ENCODE assay signal across 1 cellular context in genomic region chr12:92136883-92137582, GRCh38.
TF ChIP-seq lines count a peak whose summit lies in the region.

No MANE protein-coding gene starts in this region.

TF ChIP-seq in GM12878, 131 proteins besides CTCF, POLR2A, EP300 and RAD21 (continued from another document and continues in another):
- no peak for TF ChIP-seq ELK1 (IDR thresholded peaks at IDR 0.05; ENCODE audit: low read depth, low read length)
- TF ChIP-seq MYC (IDR thresholded peaks at IDR 0.05; ENCODE audit: insufficient read depth, insufficient read length, insufficient replicate concordance, low read length, severe bottlenecking), result no peak
- no peak for TF ChIP-seq LARP7 (IDR thresholded peaks at IDR 0.05)
- no peak for TF ChIP-seq PML (IDR thresholded peaks at IDR 0.05; ENCODE audit: low read length)
- TF ChIP-seq SUZ12 (IDR thresholded peaks at IDR 0.05; ENCODE audit: unreplicated experiment), result no peak
- TF ChIP-seq ZSCAN29 (IDR thresholded peaks at IDR 0.05), result no peak
- no peak for TF ChIP-seq CBFB (IDR thresholded peaks at IDR 0.05; ENCODE audit: low read depth)
- TF ChIP-seq TAF1 (IDR thresholded peaks at IDR 0.05; ENCODE audit: borderline replicate concordance, low read depth, low read length), result no peak
- 0 out of 2 replicates have a peak, but pooled peaks have one; percentile 2 for TF ChIP-seq MLLT1 (IDR thresholded peaks at IDR 0.05)
- TF ChIP-seq NFXL1 (IDR thresholded peaks at IDR 0.05; ENCODE audit: borderline replicate concordance), result no peak
- no peak for TF ChIP-seq YBX1 (IDR thresholded peaks at IDR 0.05)
- no peak for TF ChIP-seq PBX3 (IDR thresholded peaks at IDR 0.05; ENCODE audit: insufficient replicate concordance, low read depth, low read length)
- no peak for TF ChIP-seq SUPT20H (IDR thresholded peaks at IDR 0.05; ENCODE audit: borderline replicate concordance, control insufficient read depth, low read depth, low read length)
- TF ChIP-seq IRF4 (IDR thresholded peaks at IDR 0.05; ENCODE audit: low read depth, low read length), result no peak
- no peak for TF ChIP-seq DPF2 (IDR thresholded peaks at IDR 0.05)
- TF ChIP-seq CBX3 (IDR thresholded peaks at IDR 0.05; ENCODE audit: borderline replicate concordance, low read depth), result no peak
- no peak for TF ChIP-seq IKZF2 (IDR thresholded peaks at IDR 0.05)
- TF ChIP-seq NBN (IDR thresholded peaks at IDR 0.05), result no peak
- TF ChIP-seq FOS (IDR thresholded peaks at IDR 0.05; ENCODE audit: borderline replicate concordance, extremely low read depth, insufficient read length), result no peak
- TF ChIP-seq ZNF217 (IDR thresholded peaks at IDR 0.05), result no peak
- no peak for TF ChIP-seq SMC3 (IDR thresholded peaks at IDR 0.05; ENCODE audit: borderline replicate concordance, low read length)
- peak; percentile 78 for TF ChIP-seq BCL3 (IDR thresholded peaks at IDR 0.05; ENCODE audit: borderline replicate concordance, insufficient read depth, low read depth, low read length, poor library complexity, severe bottlenecking)
- TF ChIP-seq SREBF1 (IDR thresholded peaks at IDR 0.05; ENCODE audit: low read length), result no peak
- TF ChIP-seq NFIC (IDR thresholded peaks at IDR 0.05; ENCODE audit: low read depth, low read length), result no peak
- no peak for TF ChIP-seq ZNF384 (IDR thresholded peaks at IDR 0.05; ENCODE audit: borderline replicate concordance, low read depth, low read length)
- TF ChIP-seq ETV6 (conservative IDR thresholded peaks at IDR 0.05 in 1 of 2, IDR thresholded peaks at IDR 0.05 in 1 of 2; ENCODE audit: borderline replicate concordance in 1 of 2, low read depth in 1 of 2), result 0 out of 4 replicates have a peak, but pooled peaks of 1 of the 2 experiments have one; percentile 13
- no peak for TF ChIP-seq KLF5 (IDR thresholded peaks at IDR 0.05; ENCODE audit: partially characterized antibody)
- TF ChIP-seq STAT3 (IDR thresholded peaks at IDR 0.05; ENCODE audit: low read depth, low read length), result no peak
- TF ChIP-seq SIX5 (IDR thresholded peaks at IDR 0.05; ENCODE audit: low read depth, low read length, severe bottlenecking), result no peak
- no peak for TF ChIP-seq ZNF274 (IDR thresholded peaks at IDR 0.05; ENCODE audit: insufficient read depth, insufficient read length)
- no peak for TF ChIP-seq HCFC1 (IDR thresholded peaks at IDR 0.05; ENCODE audit: low read length)
- no peak for TF ChIP-seq SMARCA5 (IDR thresholded peaks at IDR 0.05)
- no peak for TF ChIP-seq CHD4 (IDR thresholded peaks at IDR 0.05)
- TF ChIP-seq PAX8 (IDR thresholded peaks at IDR 0.05), result no peak
- TF ChIP-seq KDM1A (IDR thresholded peaks at IDR 0.05; ENCODE audit: borderline replicate concordance), result no peak
- no peak for TF ChIP-seq USF2 (IDR thresholded peaks at IDR 0.05; ENCODE audit: borderline replicate concordance, low read depth, low read length)
- TF ChIP-seq BCL11A (IDR thresholded peaks at IDR 0.05; ENCODE audit: low read depth, low read length), result no peak
- no peak for TF ChIP-seq HDAC6 (IDR thresholded peaks at IDR 0.05; ENCODE audit: unreplicated experiment)
- no peak for TF ChIP-seq E2F8 (IDR thresholded peaks at IDR 0.05; ENCODE audit: low read depth, partially characterized antibody)
- TF ChIP-seq SIN3A (IDR thresholded peaks at IDR 0.05; ENCODE audit: low read depth, low read length), result no peak
- TF ChIP-seq KAT2A (conservative IDR thresholded peaks at IDR 0.05; ENCODE audit: control insufficient read depth, low read depth, low read length), result no peak
- no peak for TF ChIP-seq ZBED1 (IDR thresholded peaks at IDR 0.05; ENCODE audit: borderline replicate concordance)
- no peak for TF ChIP-seq HDGF (IDR thresholded peaks at IDR 0.05)
- TF ChIP-seq ZZZ3 (IDR thresholded peaks at IDR 0.05; ENCODE audit: control insufficient read depth, insufficient read length, low read depth), result no peak
- TF ChIP-seq NR2C2 (IDR thresholded peaks at IDR 0.05; ENCODE audit: borderline replicate concordance, control insufficient read depth, insufficient read length, low read depth), result no peak
- no peak for TF ChIP-seq CUX1 (IDR thresholded peaks at IDR 0.05; ENCODE audit: insufficient replicate concordance, low read depth, low read length)
- TF ChIP-seq PKNOX1 (IDR thresholded peaks at IDR 0.05), result no peak
- peak in 1 of 2 experiments; percentile 44; a peak in 1 of 4 replicates for TF ChIP-seq CEBPB (IDR thresholded peaks at IDR 0.05; ENCODE audit: borderline replicate concordance in 1 of 2, low read depth in 2 of 2, low read length in 2 of 2)
- no peak for TF ChIP-seq E2F4 (IDR thresholded peaks at IDR 0.05; ENCODE audit: low read depth, low read length)
- no peak for TF ChIP-seq ATF3 (IDR thresholded peaks at IDR 0.05; ENCODE audit: borderline replicate concordance, extremely low read depth, low read depth, low read length)
- TF ChIP-seq RFX5 (IDR thresholded peaks at IDR 0.05; ENCODE audit: low read depth, low read length), result no peak
- TF ChIP-seq EED (IDR thresholded peaks at IDR 0.05; ENCODE audit: low read depth), result no peak
- TF ChIP-seq STAT1 (conservative IDR thresholded peaks at IDR 0.05), result no peak
